ENCODE assay signal across 9 cellular contexts in genomic region chr2:27493948-27494283, GRCh38. TPM values are rescaled to one million over a fixed set of nuclear protein-coding genes. Genes with fewer than 3 reads are reported as not detected.
DNase-seq lines count a peak whose midpoint lies in the region; ATAC-seq and TF ChIP-seq lines count a peak whose summit lies in the region.
"Had no signal": no experiment of that assay in that cellular context is flagged by ENCODE, and none has a peak within 500 bp of the region (broad histone marks: within the 10 kb centered on the region; RNA-seq: fewer than 3 reads in every experiment).

No MANE protein-coding gene starts in this region.

- TF ChIP-seq CTCF in Calu3 (IDR thresholded peaks at IDR 0.05; ENCODE audit: unreplicated experiment): no peak
- no peak for TF ChIP-seq CTCF in fibroblast of pulmonary artery (IDR thresholded peaks at IDR 0.05; ENCODE audit: low read length, missing control alignments)
- TF ChIP-seq CTCF in ovary (IDR thresholded peaks at IDR 0.05): no peak
- no peak for TF ChIP-seq CTCF in GM10266 (IDR thresholded peaks at IDR 0.05; ENCODE audit: control insufficient read depth, insufficient read depth, low read depth, missing control alignments)

- intact Hi-C loops in Calu3 (cut with micrococcal nuclease; ENCODE audit: unreplicated experiment) (loop anchor here (10.0 kb wide), 1 partner anchor 131 kb away; the partner anchor contains the start of genes CCDC121 and GPN1), ovary (cut with DNase I) (loop anchor here in 1 of 4 donors (10.0 kb wide), 1 partner anchor 91 kb away; the partner anchor contains the start of gene ZNF512)
- intact Hi-C loops in activated T-helper 2 cell treated with anti-CD3 and anti-CD28 coated beads, Interferon-gamma antibody, Interleukin-2, Interleukin-4, amounts not matched to agents 10 μg/mL and 5 μg/mL and 100 μg/mL, durations not matched to agents 14 hours and 24 hours and 36 hours (cut with micrococcal nuclease): loop anchor here (10.0 kb wide), 1 partner anchor 91 kb away; the partner anchor contains the start of gene ZNF512

- H3K4me3 ChIP-seq in fibroblast of pulmonary artery (replicated peaks; ENCODE audit: low read depth, low read length) (peak overlapping the region; percentile 69), ovary (no peak overlapping the region)

- no peaks in the 10 kb centered on the region for H3K27me3 ChIP-seq in ovary

- peaks cover 38% of the 10 kb centered on the region for H3K4me1 Mint-ChIP-seq in Calu3 (ENCODE audit: low read depth, unreplicated experiment)
- peaks cover 23% of the 10 kb centered on the region for H3K4me1 Mint-ChIP-seq in activated T-helper 2 cell treated with anti-CD3 and anti-CD28 coated beads, Interferon-gamma antibody, Interleukin-2, Interleukin-4, amounts not matched to agents 10 μg/mL and 5 μg/mL and 100 μg/mL, durations not matched to agents 14 hours and 24 hours and 36 hours (ENCODE audit: low read depth)

- H3K36me3 Mint-ChIP-seq in Calu3 (ENCODE audit: insufficient read depth, unreplicated experiment): peaks cover 34% of the 10 kb centered on the region
- no peaks in the 10 kb centered on the region for H3K36me3 Mint-ChIP-seq in activated T-helper 2 cell treated with anti-CD3 and anti-CD28 coated beads, Interferon-gamma antibody, Interleukin-2, Interleukin-4, amounts not matched to agents 10 μg/mL and 5 μg/mL and 100 μg/mL, durations not matched to agents 14 hours and 24 hours and 36 hours (ENCODE audit: low read depth)

- peaks cover 5% of the 10 kb centered on the region for H3K4me1 ChIP-seq in ovary (ENCODE audit: insufficient read depth)

- TF ChIP-seq POLR2A in ovary (IDR thresholded peaks at IDR 0.05): no peak

- no peaks in the 10 kb centered on the region for H3K36me3 ChIP-seq in ovary

- no peaks in the 10 kb centered on the region for H3K9me3 Mint-ChIP-seq in Calu3 (ENCODE audit: low read depth, unreplicated experiment)
- H3K9me3 Mint-ChIP-seq in activated T-helper 2 cell treated with anti-CD3 and anti-CD28 coated beads, Interferon-gamma antibody, Interleukin-2, Interleukin-4, amounts not matched to agents 10 μg/mL and 5 μg/mL and 100 μg/mL, durations not matched to agents 14 hours and 24 hours and 36 hours: no peaks in the 10 kb centered on the region

- no peak overlapping the region for H3K27ac Mint-ChIP-seq in Calu3 (ENCODE audit: unreplicated experiment)
- no peak overlapping the region for H3K27ac Mint-ChIP-seq in activated T-helper 2 cell treated with anti-CD3 and anti-CD28 coated beads, Interferon-gamma antibody, Interleukin-2, Interleukin-4, amounts not matched to agents 10 μg/mL and 5 μg/mL and 100 μg/mL, durations not matched to agents 14 hours and 24 hours and 36 hours

- 29 to 54% (median 36%) methylated on average over 13 of the region's 13 CpGs for WGBS in ovary, 3 donors

- TSS peak; percentile 20 for BruUV-seq in Calu3 (replicated peaks; lab: Mats Ljungman, UMichigan)

- TF ChIP-seq EP300 in ovary (IDR thresholded peaks at IDR 0.05): no peak

- no peaks in the 10 kb centered on the region for H3K27me3 Mint-ChIP-seq in Calu3 (ENCODE audit: unreplicated experiment)
- peaks cover 50% of the 10 kb centered on the region for H3K27me3 Mint-ChIP-seq in activated T-helper 2 cell treated with anti-CD3 and anti-CD28 coated beads, Interferon-gamma antibody, Interleukin-2, Interleukin-4, amounts not matched to agents 10 μg/mL and 5 μg/mL and 100 μg/mL, durations not matched to agents 14 hours and 24 hours and 36 hours (ENCODE audit: low read depth)

- DNase-seq in Calu3 (no peak), fibroblast of pulmonary artery (ENCODE audit: low read depth) (no peak), ovary (peak in 1 of 5 donors; percentile 91), globus pallidus (ENCODE audit: low spot score) (no peak), GM10266 (ENCODE audit: extremely low spot score) (no peak)
- DNase-seq in activated T-helper 2 cell treated with anti-CD3 and anti-CD28 coated beads, Interferon-gamma antibody, Interleukin-2, Interleukin-4, amounts not matched to agents 10 μg/mL and 5 μg/mL and 100 μg/mL, durations not matched to agents 14 hours and 24 hours and 36 hours (ENCODE audit: low spot score): no peak
- DNase-seq: amniotic stem cell had no signal

- ATAC-seq in HG02885 (IDR thresholded peaks at IDR 0.05; ENCODE audit: poor library complexity, unreplicated experiment) (no peak), esophagus mucosa (no peak)

- CTCF ChIA-PET in Calu3 (lab: Charles Lee): no interaction called here

- H3K4me3 Mint-ChIP-seq in Calu3 (ENCODE audit: low read depth, unreplicated experiment): peak overlapping the region; percentile 57
- H3K4me3 Mint-ChIP-seq in activated T-helper 2 cell treated with anti-CD3 and anti-CD28 coated beads, Interferon-gamma antibody, Interleukin-2, Interleukin-4, amounts not matched to agents 10 μg/mL and 5 μg/mL and 100 μg/mL, durations not matched to agents 14 hours and 24 hours and 36 hours (ENCODE audit: low read depth): peak overlapping the region; percentile 56

- H3K9me3 ChIP-seq in ovary: no peaks in the 10 kb centered on the region

- H3K27ac ChIP-seq in ovary: peak overlapping the region; percentile 93 to 97

RNA-seq across cellular contexts. Expression of gene FNDC4, which starts 1.1 kb away (rescaled TPM):
- total RNA-seq in Calu3 (2022) (5.3 and 7.2 TPM in 2 replicates), ovary (100 to 1,000 TPM in 1 of 7 donors, 10 to 100 TPM in 6; 27.3 to 117 (median 53.1) TPM), esophagus mucosa (8.5 TPM)
- total RNA-seq in activated T-helper 2 cell treated with anti-CD3 and anti-CD28 coated beads, Interferon-gamma antibody, Interleukin-2, Interleukin-4, amounts not matched to agents 10 μg/mL and 5 μg/mL and 100 μg/mL, durations not matched to agents 14 hours and 24 hours and 36 hours: 0.18 and 0.30 TPM in 2 replicates
- polyA plus RNA-seq in ovary: 10 to 100 TPM; 40.2 to 62.3 TPM

RNA-seq across cellular contexts. Expression of gene GCKR, which starts 2.7 kb away (rescaled TPM):
- total RNA-seq in Calu3 (2022) (17.8 and 26.8 TPM in 2 replicates), ovary (10 to 100 TPM in 3 of 7 donors, 1 to 10 TPM in 4; 1.3 to 14.5 (median 5.4) TPM), esophagus mucosa (0.84 TPM)
- total RNA-seq in activated T-helper 2 cell treated with anti-CD3 and anti-CD28 coated beads, Interferon-gamma antibody, Interleukin-2, Interleukin-4, amounts not matched to agents 10 μg/mL and 5 μg/mL and 100 μg/mL, durations not matched to agents 14 hours and 24 hours and 36 hours: not detected in 2 replicates
- 1 to 10 TPM; 4.6 to 4.7 TPM for polyA plus RNA-seq in ovary

RNA-seq across cellular contexts. Expression of gene IFT172, which starts 4.4 kb away (rescaled TPM):
- total RNA-seq in Calu3 (2022) (37.5 and 41.7 TPM in 2 replicates), ovary (10 to 100 TPM; 37.0 to 52.1 (median 43.9) TPM), esophagus mucosa (10.3 TPM)
- total RNA-seq in activated T-helper 2 cell treated with anti-CD3 and anti-CD28 coated beads, Interferon-gamma antibody, Interleukin-2, Interleukin-4, amounts not matched to agents 10 μg/mL and 5 μg/mL and 100 μg/mL, durations not matched to agents 14 hours and 24 hours and 36 hours: 16.4 and 18.8 TPM in 2 replicates
- 10 to 100 TPM; 23.9 to 28.9 TPM for polyA plus RNA-seq in ovary

RNA-seq across cellular contexts. Expression of gene KRTCAP3, which starts 51.7 kb away (rescaled TPM):
- total RNA-seq in Calu3 (2022): 71.8 and 74.0 TPM in 2 replicates
- total RNA-seq in activated T-helper 2 cell treated with anti-CD3 and anti-CD28 coated beads, Interferon-gamma antibody, Interleukin-2, Interleukin-4, amounts not matched to agents 10 μg/mL and 5 μg/mL and 100 μg/mL, durations not matched to agents 14 hours and 24 hours and 36 hours: 6.2 and 7.5 TPM in 2 replicates
- total RNA-seq in ovary: 10 to 100 TPM in 1 of 7 donors, 1 to 10 TPM in 6; 2.0 to 34.5 (median 4.4) TPM
- polyA plus RNA-seq in ovary: 1 to 10 TPM in 1 of 2 donors, under 1 TPM in 1; 0.82 to 2.8 TPM
- total RNA-seq in esophagus mucosa: 26.0 TPM
